16 cellular contexts compared by ENCODE assay signal in genomic region chr20:47204008-47204745, GRCh38.
DNase-seq lines count a peak whose midpoint lies in the region; ATAC-seq and TF ChIP-seq lines count a peak whose summit lies in the region.
"Had no signal": no experiment of that assay in that cellular context is flagged by ENCODE, and none has a peak within 500 bp of the region (broad histone marks: within the 10 kb centered on the region; RNA-seq: fewer than 3 reads in every experiment).

No MANE protein-coding gene starts in this region.

- no peak overlapping the region for H3K4me3 Mint-ChIP-seq in type B pancreatic cell

- H3K9me2 ChIP-seq in SK-N-SH: no peaks in the 10 kb centered on the region

- H3K4me1 Mint-ChIP-seq in type B pancreatic cell (ENCODE audit: unreplicated experiment): peaks cover 21% of the 10 kb centered on the region

- H3K36me3 Mint-ChIP-seq in type B pancreatic cell: peaks cover 6% of the 10 kb centered on the region

- TF ChIP-seq EP300 in SK-N-SH (IDR thresholded peaks at IDR 0.05; ENCODE audit: borderline replicate concordance in 1 of 2, low read depth in 1 of 2, low read length in 1 of 2): no peak

- WGBS in SK-N-SH (ENCODE audit: low lambda C conversion rate): 85% methylated on average over 10 of the region's 10 CpGs

- DNase-seq in SK-N-SH: no peak
- DNase-seq in adipocyte (ENCODE audit: low read depth): peak; percentile 17
- peak; percentile 80 to 81 for DNase-seq in foreskin fibroblast
- no peak for DNase-seq in type B pancreatic cell (ENCODE audit: extremely low spot score, unreplicated experiment)
- DNase-seq in NCI-H2081 treated with DMSO at 0.1 percent for 48 hours (lab: John Stamatoyannopoulos, UW): no peak
- DNase-seq in NCI-H345 (lab: John Stamatoyannopoulos, UW): no peak
- DNase-seq in mesenteric fat pad (ENCODE audit: low spot score): no peak
- DNase-seq: activated CD4-positive, alpha-beta T cell treated with anti-CD3 and anti-CD28 coated beads for 48 hours; anterior cingulate cortex; NCI-H1105; NCI-H510A had no signal

- ATAC-seq in SK-N-SH treated with all-trans-retinoic acid at 6 μM for 48 hours: no peak

- POLR2A ChIA-PET in SK-N-SH (lab: Yijun Ruan, JAX): no interaction called here

- H3F3A ChIP-seq in SK-N-SH (replicated peaks; ENCODE audit: insufficient read depth): peaks cover 5% of the 10 kb centered on the region

- H3K27ac Mint-ChIP-seq in type B pancreatic cell: peak overlapping the region; percentile 43

- CTCF ChIA-PET in SK-N-SH (lab: Yijun Ruan, JAX): interaction anchor here (0.7 to 16.2 kb wide), 7 partner anchors 8 to 1416 kb away, joined by 3 to 323 read pairs (median 11); no protein-coding TSS in a partner anchor

- no peaks in the 10 kb centered on the region for H3K79me2 ChIP-seq in SK-N-SH (ENCODE audit: insufficient read depth)
- H3K79me2 ChIP-seq: hepatocyte had no signal

- H3K9ac ChIP-seq in SK-N-SH (no peak overlapping the region), adipocyte (ENCODE audit: low read length) (no peak overlapping the region)

- H3K27ac ChIP-seq in SK-N-SH (ENCODE audit: low read depth in 2 of 2, low read length in 1 of 2): no peak overlapping the region
- H3K27ac ChIP-seq: hepatocyte, skin epidermis, tibial nerve had no signal

- H2AFZ ChIP-seq in SK-N-SH (ENCODE audit: low read depth): no peak overlapping the region
- H2AFZ ChIP-seq: hepatocyte had no signal

- H3K4me3 ChIP-seq in SK-N-SH (ENCODE audit: low read depth in 2 of 2, low read length in 1 of 2): no peak overlapping the region
- no peak overlapping the region for H3K4me3 ChIP-seq in adipocyte (ENCODE audit: low read length)
- H3K4me3 ChIP-seq in foreskin fibroblast (ENCODE audit: low read depth in 1 of 2, low read length in 2 of 2): no peak overlapping the region
- H3K4me3 ChIP-seq: hepatocyte, lung, skin epidermis, tibial nerve had no signal

- H3K9me3 Mint-ChIP-seq in type B pancreatic cell: no peaks in the 10 kb centered on the region

- H3K36me3 ChIP-seq in SK-N-SH (replicated peaks in 1 of 2; ENCODE audit: control insufficient read depth in 1 of 2, insufficient read depth in 2 of 2, low read length in 1 of 2) (peaks cover 4 to 7% of the 10 kb centered on the region in 2 experiments), adipocyte (ENCODE audit: control insufficient read depth, insufficient read depth, low read length, severe bottlenecking) (peaks cover 9% of the 10 kb centered on the region)

- H3K27me3 ChIP-seq in SK-N-SH (ENCODE audit: insufficient read depth): no peaks in the 10 kb centered on the region
- H3K27me3 ChIP-seq in adipocyte (replicated peaks; ENCODE audit: control insufficient read depth, insufficient read depth, low read length): no peaks in the 10 kb centered on the region
- H3K27me3 ChIP-seq: hepatocyte, tibial nerve had no signal

- H3K4me2 ChIP-seq in SK-N-SH: no peak overlapping the region
- H3K4me2 ChIP-seq: hepatocyte had no signal

- peaks cover 0 to 3% of the 10 kb centered on the region in 2 experiments; a peak in 1 of 4 replicates for H3K4me1 ChIP-seq in SK-N-SH (ENCODE audit: control insufficient read depth in 1 of 2, insufficient read depth in 2 of 2, low read depth in 1 of 2, low read length in 1 of 2)
- H3K4me1 ChIP-seq in adipocyte (ENCODE audit: control insufficient read depth, insufficient read depth, low read length): peaks cover 14% of the 10 kb centered on the region
- H3K4me1 ChIP-seq: tibial nerve had no signal

- no peaks in the 10 kb centered on the region for H3K9me3 ChIP-seq in SK-N-SH
- H3K9me3 ChIP-seq in adipocyte (ENCODE audit: control insufficient read depth, low read length): no peaks in the 10 kb centered on the region
- H3K9me3 ChIP-seq: tibial nerve had no signal

- H4K20me1 ChIP-seq in SK-N-SH (ENCODE audit: insufficient read depth): no peaks in the 10 kb centered on the region

- TF ChIP-seq RAD21 in SK-N-SH (IDR thresholded peaks at IDR 0.05; ENCODE audit: low read length): no peak

- TF ChIP-seq CTCF in SK-N-SH (IDR thresholded peaks at IDR 0.05) (no peak), foreskin fibroblast (IDR thresholded peaks at IDR 0.05; ENCODE audit: low read depth, low read length) (no peak), type B pancreatic cell (conservative IDR thresholded peaks at IDR 0.05) (no peak)

- H3K27me3 Mint-ChIP-seq in type B pancreatic cell: no peaks in the 10 kb centered on the region

TF ChIP-seq in SK-N-SH, 30 proteins besides CTCF, POLR2A, EP300 and RAD21:
- TF ChIP-seq MXI1 (IDR thresholded peaks at IDR 0.05; ENCODE audit: low read depth, low read length): no peak
- TF ChIP-seq MEF2A (IDR thresholded peaks at IDR 0.05; ENCODE audit: borderline replicate concordance, low read depth): peak; percentile 48; the same call in 1 of the 2 replicates

TF ChIP-seq in SK-N-SH treated with all-trans-retinoic acid at 6 μM for 48 hours, 23 proteins besides CTCF, POLR2A, EP300 and RAD21 (continues in another document):
- TF ChIP-seq SNAI2 (CRISPR knock-in tag; IDR thresholded peaks at IDR 0.05): no peak
- no peak for TF ChIP-seq TSHZ2 (CRISPR knock-in tag; IDR thresholded peaks at IDR 0.05)
- no peak for TF ChIP-seq ZFP3 (CRISPR knock-in tag; IDR thresholded peaks at IDR 0.05)
- TF ChIP-seq CREB5 (CRISPR knock-in tag; IDR thresholded peaks at IDR 0.05; ENCODE audit: low read depth): no peak
- no peak for TF ChIP-seq ESRRG (CRISPR knock-in tag; IDR thresholded peaks at IDR 0.05)
- TF ChIP-seq ZNF565 (CRISPR knock-in tag; conservative IDR thresholded peaks at IDR 0.05; ENCODE audit: low read depth): no peak
- no peak for TF ChIP-seq ZFP30 (CRISPR knock-in tag; IDR thresholded peaks at IDR 0.05)
- no peak for TF ChIP-seq CSDC2 (CRISPR knock-in tag; IDR thresholded peaks at IDR 0.05)
- no peak for TF ChIP-seq CSRNP3 (CRISPR knock-in tag; IDR thresholded peaks at IDR 0.05)
- TF ChIP-seq PPARA (CRISPR knock-in tag; IDR thresholded peaks at IDR 0.05; ENCODE audit: borderline replicate concordance): no peak
- TF ChIP-seq ISL1 (CRISPR knock-in tag; IDR thresholded peaks at IDR 0.05): no peak
- TF ChIP-seq OSR1 (CRISPR knock-in tag; IDR thresholded peaks at IDR 0.05): no peak
- TF ChIP-seq RARB (CRISPR knock-in tag; IDR thresholded peaks at IDR 0.05): no peak
- TF ChIP-seq TCF4 (CRISPR knock-in tag; IDR thresholded peaks at IDR 0.05; ENCODE audit: borderline replicate concordance): no peak
- TF ChIP-seq ARNTL (CRISPR knock-in tag; IDR thresholded peaks at IDR 0.05; ENCODE audit: borderline replicate concordance, low read depth): no peak
- no peak for TF ChIP-seq ZNF8 (CRISPR knock-in tag; IDR thresholded peaks at IDR 0.05)
- TF ChIP-seq TOX (CRISPR knock-in tag; IDR thresholded peaks at IDR 0.05; ENCODE audit: borderline replicate concordance): no peak
- no peak for TF ChIP-seq ZC3H10 (CRISPR knock-in tag; IDR thresholded peaks at IDR 0.05)
- TF ChIP-seq BACH2 (CRISPR knock-in tag; IDR thresholded peaks at IDR 0.05; ENCODE audit: borderline replicate concordance): no peak

Comparison
In these comparisons a context has a peak if more than half of its experiments do, and no peak if none do; other contexts are left out.
1. DNase-seq: peak in adipocyte (single experiment) and foreskin fibroblast (2 of 2); none in SK-N-SH (single experiment), type B pancreatic cell (single experiment), NCI-H2081 treated with DMSO at 0.1 percent for 48 hours (single experiment), NCI-H345 (single experiment) and mesenteric fat pad (single experiment).